Comparison of ENCODE assay signal across 21 cellular contexts in genomic region chr10:17423641-17424186, GRCh38. TPM values are rescaled to one million over a fixed set of nuclear protein-coding genes. Genes with fewer than 3 reads are reported as not detected.
DNase-seq lines count a peak whose midpoint lies in the region; TF ChIP-seq lines count a peak whose summit lies in the region.
"Had no signal": no experiment of that assay in that cellular context is flagged by ENCODE, and none has a peak within 500 bp of the region (broad histone marks: within the 10 kb centered on the region; RNA-seq: fewer than 3 reads in every experiment).

No MANE protein-coding gene starts in this region.

- 10% methylated on average over 2 of the region's 2 CpGs for WGBS in mammary epithelial cell (ENCODE audit: low coverage, missing lambda C conversion rate)

- H3K27ac ChIP-seq in mammary epithelial cell (ENCODE audit: insufficient read depth, low read depth, low read length), result no peak overlapping the region
- H3K27ac ChIP-seq: colonic mucosa, SK-N-MC, tibial nerve had no signal

- no peaks in the 10 kb centered on the region for H3K4me1 ChIP-seq in mammary epithelial cell (ENCODE audit: insufficient read depth, low read length)
- H3K4me1 ChIP-seq: colonic mucosa had no signal

- no peaks in the 10 kb centered on the region for H3K9me3 Mint-ChIP-seq in MCF 10A (ENCODE audit: unreplicated experiment)
- H3K9me3 Mint-ChIP-seq: activated naive CD4-positive, alpha-beta T cell treated with anti-CD3 and anti-CD28 coated beads for 36 hours; endodermal cell had no signal

- no peaks in the 10 kb centered on the region for H3K36me3 ChIP-seq in mammary epithelial cell (ENCODE audit: insufficient read depth, low read length)
- H3K36me3 ChIP-seq: colonic mucosa, tibial nerve had no signal

- no peaks in the 10 kb centered on the region for H3K9me3 ChIP-seq in mammary epithelial cell (replicated peaks; ENCODE audit: insufficient read depth, low read length)
- H3K9me3 ChIP-seq: colonic mucosa, tibial nerve had no signal

- intact Hi-C loops in MCF 10A (cut with micrococcal nuclease), result no loop called here
- intact Hi-C loops in mammary epithelial cell (cut with micrococcal nuclease), result no loop called here

- TF ChIP-seq CTCF in MCF 10A (IDR thresholded peaks at IDR 0.05; ENCODE audit: unreplicated experiment) (no peak), mammary epithelial cell (conservative IDR thresholded peaks at IDR 0.05 in 1 of 2, IDR thresholded peaks at IDR 0.05 in 1 of 2; ENCODE audit: extremely low read depth in 1 of 2, insufficient read depth in 1 of 2, low read depth in 1 of 2, low read length in 2 of 2) (no peak), choroid plexus epithelial cell (conservative IDR thresholded peaks at IDR 0.05; ENCODE audit: low read depth, low read length) (no peak)

- no peak overlapping the region for H3K4me2 ChIP-seq in mammary epithelial cell (ENCODE audit: insufficient read depth, low read depth, low read length)

- H4K20me1 ChIP-seq in mammary epithelial cell (ENCODE audit: insufficient read depth, low read length), result no peaks in the 10 kb centered on the region

- in situ Hi-C loops in mammary epithelial cell (cut with MboI; ENCODE audit: low sequenced_read_pairs in 2 of 2), result loop anchor here in 1 of 2 donors (10.0 kb wide), 1 partner anchor 139 kb away; no protein-coding TSS in a partner anchor

- POLR2A ChIA-PET in MCF 10A (lab: Yijun Ruan, JAX), result no interaction called here

- peaks cover 7% of the 10 kb centered on the region for H3K4me1 Mint-ChIP-seq in MCF 10A (ENCODE audit: insufficient read depth, unreplicated experiment)

- no peak overlapping the region for H3K9ac ChIP-seq in mammary epithelial cell (ENCODE audit: insufficient read depth, low read length)

- H3K4me3 ChIP-seq in mammary epithelial cell (replicated peaks in 1 of 3; ENCODE audit: insufficient read depth in 1 of 3, low read depth in 2 of 3, low read length in 3 of 3), result no peak overlapping the region
- no peak overlapping the region for H3K4me3 ChIP-seq in choroid plexus epithelial cell (ENCODE audit: low read depth, low read length)
- H3K4me3 ChIP-seq: colonic mucosa, SK-N-MC, tibial nerve had no signal

- no peaks in the 10 kb centered on the region for H3K79me2 ChIP-seq in mammary epithelial cell (ENCODE audit: insufficient read depth, low read length)

- H3K4me3 Mint-ChIP-seq in MCF 10A (ENCODE audit: unreplicated experiment), result no peak overlapping the region
- H3K4me3 Mint-ChIP-seq: activated naive CD4-positive, alpha-beta T cell treated with anti-CD3 and anti-CD28 coated beads for 36 hours; endodermal cell had no signal

- no peak overlapping the region for H2AFZ ChIP-seq in mammary epithelial cell (ENCODE audit: low read depth, low read length)

- dilution Hi-C loops in mammary epithelial cell (cut with HindIII; ENCODE audit: low sequenced_read_pairs), result no loop called here

- no peak overlapping the region for H3K27ac Mint-ChIP-seq in MCF 10A (ENCODE audit: low read depth, unreplicated experiment)
- H3K27ac Mint-ChIP-seq: activated naive CD4-positive, alpha-beta T cell treated with anti-CD3 and anti-CD28 coated beads for 36 hours; endodermal cell had no signal

- DNase-seq in MCF 10A (ENCODE audit: unreplicated experiment), result peak; percentile 12
- DNase-seq in mammary epithelial cell, result no peak
- peak; percentile 13 for DNase-seq in MV-4-11 (lab: John Stamatoyannopoulos, UW)
- peak; percentile 26 for DNase-seq in choroid plexus epithelial cell (ENCODE audit: low read depth)
- DNase-seq in retina, result peak; percentile 56
- DNase-seq in inferior parietal cortex (ENCODE audit: extremely low spot score), result no peak
- DNase-seq in GF-D8 (lab: John Stamatoyannopoulos, UW), result no peak
- no peak for DNase-seq in HK-2 (ENCODE audit: unreplicated experiment)
- DNase-seq: activated CD4-positive, alpha-beta T cell treated with anti-CD3 and anti-CD28 coated beads, Interleukin-2, amount 50 U/mL, for 1 hour; activated naive CD4-positive, alpha-beta T cell treated with anti-CD3 and anti-CD28 coated beads for 36 hours; activated T-cell treated with anti-CD3 and anti-CD28 coated beads for 4 hours; colonic mucosa; endodermal cell; GOT3; head of caudate nucleus; NCI-H1694 treated with DMSO at 0.1 percent for 48 hours; NCI-H774; stimulated activated naive CD4-positive, alpha-beta T cell treated with Interleukin-2 at 50 U/mL for 16 hours had no signal

- H3K36me3 Mint-ChIP-seq in MCF 10A (ENCODE audit: insufficient read depth, unreplicated experiment), result no peaks in the 10 kb centered on the region
- H3K36me3 Mint-ChIP-seq: brain had no signal

- CTCF ChIA-PET in MCF 10A (lab: Yijun Ruan, JAX) (interaction anchor here (0.6 to 1.0 kb wide), 2 partner anchors 12 to 596 kb away, joined by 3 to 4 read pairs; no protein-coding TSS in a partner anchor), mammary epithelial cell (lab: Charles Lee; ENCODE audit: low non-redundant PET) (no interaction called here)

- H3K27me3 Mint-ChIP-seq in MCF 10A (ENCODE audit: insufficient read depth, unreplicated experiment), result no peaks in the 10 kb centered on the region

- no peaks in the 10 kb centered on the region for H3K27me3 ChIP-seq in mammary epithelial cell (ENCODE audit: insufficient read depth, low read length)
- H3K27me3 ChIP-seq: colonic mucosa, tibial nerve had no signal

- BruUV-seq in MCF 10A (replicated peaks; lab: Mats Ljungman, UMichigan), result no TSS peak
- no TSS peak for BruUV-seq in mammary epithelial cell (replicated peaks; lab: Mats Ljungman, UMichigan)

RNA-seq across cellular contexts. Expression of gene ST8SIA6, which starts 30.7 kb away (rescaled TPM):
- total RNA-seq in MCF 10A (2022) (0.19 and 0.52 TPM in 2 replicates), mammary epithelial cell (under 1 TPM in 1 of 2 donors, not detected in 1; 0.17 TPM)
- polyA plus RNA-seq in mammary epithelial cell, result not detected
- polyA minus RNA-seq in mammary epithelial cell, result not detected
- total RNA-seq: activated naive CD4-positive, alpha-beta T cell treated with anti-CD3 and anti-CD28 coated beads for 36 hours had no signal

Comparison
In these comparisons a context has a peak if more than half of its experiments do, and no peak if none do; other contexts are left out.
1. DNase-seq: peak in MCF 10A (single experiment), MV-4-11 (single experiment), choroid plexus epithelial cell (single experiment) and retina (single experiment); none in mammary epithelial cell (single experiment), inferior parietal cortex (single experiment), GF-D8 (single experiment) and HK-2 (single experiment).